In genomic region chr7:36967387-36967786, GRCh38 we compare ENCODE assay signal across 8 cellular contexts.
A peak's percentile ranks its signal among the peaks of the same experiment; 100 is the strongest.
DNase-seq lines count a peak whose midpoint lies in the region; TF ChIP-seq lines count a peak whose summit lies in the region.

No MANE protein-coding gene starts in this region.

- H3K4me3 ChIP-seq in Caco-2 (ENCODE audit: low read depth, low read length) = no peak overlapping the region
- H3K4me3 ChIP-seq in HEK293 (ENCODE audit: low read depth, low read length) = no peak overlapping the region
- no peak overlapping the region for H3K4me3 ChIP-seq in epithelial cell of esophagus (ENCODE audit: low read length)
- H3K4me3 ChIP-seq in muscle layer of duodenum (ENCODE audit: low read depth in 1 of 2, low read length in 2 of 2) = no peak overlapping the region

- peak; percentile 68 to 72 for DNase-seq in Caco-2
- DNase-seq in RKO (ENCODE audit: low spot score) = peak; percentile 75
- DNase-seq in epithelial cell of esophagus (ENCODE audit: low read depth) = peak; percentile 58
- no peak for DNase-seq in activated T-cell treated with anti-CD3 and anti-CD28 coated beads for 4 hours
- DNase-seq in activated T-cell treated with anti-CD3 and anti-CD28 coated beads, Interleukin-2, amount 50 U/mL, for 48 hours = no peak
- DNase-seq in activated CD4-positive, alpha-beta T cell treated with anti-CD3 and anti-CD28 coated beads, Interleukin-2, amount 50 U/mL, for 1 hour = no peak

- POLR2A ChIA-PET in Caco-2 (lab: Charles Lee) = no interaction called here
- POLR2A ChIA-PET in HEK293 (lab: Yijun Ruan, JAX) = interaction anchor here (0.9 to 1.4 kb wide), 2 partner anchors 12 to 215 kb away, joined by 3 to 10 read pairs; no protein-coding TSS in a partner anchor

- H3K9me3 ChIP-seq in Caco-2 (peaks cover 7% of the 10 kb centered on the region; the same call in 1 of the 2 replicates), HEK293 (ENCODE audit: control insufficient read depth, insufficient read depth, low read depth, low read length) (no peaks in the 10 kb centered on the region), muscle layer of duodenum (ENCODE audit: control insufficient read depth in 1 of 2, low read length in 2 of 2) (no peaks in the 10 kb centered on the region)

- H3K36me3 ChIP-seq in Caco-2 (ENCODE audit: control insufficient read depth, insufficient read depth, low read length) (no peaks in the 10 kb centered on the region), HEK293 (ENCODE audit: control insufficient read depth in 2 of 2, insufficient read depth in 1 of 2, low read length in 2 of 2) (no peaks in the 10 kb centered on the region), muscle layer of duodenum (ENCODE audit: control insufficient read depth in 1 of 2, insufficient read depth in 2 of 2, low read length in 2 of 2) (no peaks in the 10 kb centered on the region)

- no peaks in the 10 kb centered on the region for H3K27me3 Mint-ChIP-seq in Caco-2 (ENCODE audit: insufficient read depth, unreplicated experiment)

- H3K4me3 Mint-ChIP-seq in Caco-2 (ENCODE audit: unreplicated experiment) = no peak overlapping the region

- peaks cover 35% of the 10 kb centered on the region for H3K4me1 Mint-ChIP-seq in Caco-2 (ENCODE audit: low read depth, unreplicated experiment)

- TF ChIP-seq CTCF in Caco-2 (IDR thresholded peaks at IDR 0.05; ENCODE audit: insufficient read depth in 1 of 2, low read depth in 1 of 2, low read length in 1 of 2, severe bottlenecking in 1 of 2, unreplicated experiment in 1 of 2) (peak; percentile 63 to 70), HEK293 (tag by site-specific recombination; IDR thresholded peaks at IDR 0.05) (no peak), epithelial cell of esophagus (IDR thresholded peaks at IDR 0.05; ENCODE audit: insufficient read depth, low read depth, low read length, missing control alignments) (peak; percentile 71)

- H3K27ac ChIP-seq in HEK293 (ENCODE audit: extremely low read depth, low read depth, low read length) (no peak overlapping the region), muscle layer of duodenum (ENCODE audit: low read length) (peak overlapping the region; percentile 18)

- H3K27me3 ChIP-seq in Caco-2 (replicated peaks; ENCODE audit: control insufficient read depth, insufficient read depth, low read length) (no peaks in the 10 kb centered on the region), muscle layer of duodenum (ENCODE audit: low read depth, low read length) (no peaks in the 10 kb centered on the region)

- CTCF ChIA-PET in Caco-2 (lab: Charles Lee) = interaction anchor here (0.5 to 2.6 kb wide), 13 partner anchors 17 to 506 kb away, joined by 3 to 58 read pairs (median 4); no protein-coding TSS in a partner anchor
- CTCF ChIA-PET in HEK293 (lab: Yijun Ruan, JAX) = interaction anchor here (0.6 to 5.8 kb wide), 42 partner anchors 10 to 1351 kb away, joined by 3 to 101 read pairs (median 4); no protein-coding TSS in a partner anchor

- BruUV-seq in Caco-2 (replicated peaks; lab: Mats Ljungman, UMichigan) = no TSS peak

- peaks cover 23% of the 10 kb centered on the region for H3K36me3 Mint-ChIP-seq in Caco-2 (ENCODE audit: insufficient read depth, unreplicated experiment)

- intact Hi-C loops in Caco-2 (cut with micrococcal nuclease; ENCODE audit: unreplicated experiment) = loop anchor here (1.0 to 5.0 kb wide), 3 partner anchors 215 to 480 kb away; no protein-coding TSS in a partner anchor

- H3K4me1 ChIP-seq in Caco-2 (peaks cover 23% of the 10 kb centered on the region), HEK293 (ENCODE audit: control insufficient read depth, insufficient read depth, low read length) (peaks cover 8% of the 10 kb centered on the region), muscle layer of duodenum (ENCODE audit: control insufficient read depth in 1 of 2, insufficient read depth in 2 of 2, low read length in 2 of 2) (peaks cover 4 to 12% of the 10 kb centered on the region in 2 donors)

- H3K9me3 Mint-ChIP-seq in Caco-2 (ENCODE audit: unreplicated experiment) = peaks cover 48% of the 10 kb centered on the region

- no peak overlapping the region for H3K27ac Mint-ChIP-seq in Caco-2 (ENCODE audit: unreplicated experiment)

TF ChIP-seq in HEK293, 187 proteins besides CTCF, POLR2A, EP300 and RAD21:
- TF ChIP-seq ZNF398 (tag by site-specific recombination; IDR thresholded peaks at IDR 0.05) = no peak
- no peak for TF ChIP-seq ZFHX2 (tag by site-specific recombination; conservative IDR thresholded peaks at IDR 0.05)
- no peak for TF ChIP-seq ZNF155 (tag by site-specific recombination; IDR thresholded peaks at IDR 0.05)
- no peak for TF ChIP-seq ZNF571 (tag by site-specific recombination; IDR thresholded peaks at IDR 0.05)
- no peak for TF ChIP-seq ZNF677 (tag by site-specific recombination; IDR thresholded peaks at IDR 0.05)
- no peak for TF ChIP-seq ZNF16 (tag by site-specific recombination; IDR thresholded peaks at IDR 0.05; ENCODE audit: low read depth)
- peak; percentile 87 for TF ChIP-seq PRDM1 (tag by site-specific recombination; IDR thresholded peaks at IDR 0.05)
- no peak for TF ChIP-seq ZNF48 (tag by site-specific recombination; IDR thresholded peaks at IDR 0.05)
- no peak for TF ChIP-seq BCL6B (tag by site-specific recombination; IDR thresholded peaks at IDR 0.05)
- TF ChIP-seq ZNF175 (tag by site-specific recombination; IDR thresholded peaks at IDR 0.05) = no peak
- no peak for TF ChIP-seq ZSCAN16 (tag by site-specific recombination; IDR thresholded peaks at IDR 0.05)
- TF ChIP-seq ZNF654 (tag by site-specific recombination; IDR thresholded peaks at IDR 0.05; ENCODE audit: low read depth) = peak; percentile 62
- no peak for TF ChIP-seq ZBTB21 (tag by site-specific recombination; IDR thresholded peaks at IDR 0.05)

Comparison
In these comparisons a context has a peak if more than half of its experiments do, and no peak if none do; other contexts are left out.
1. DNase-seq: peak in Caco-2 (2 of 2), RKO (single experiment) and epithelial cell of esophagus (single experiment); none in activated T-cell treated with anti-CD3 and anti-CD28 coated beads for 4 hours (single experiment), activated T-cell treated with anti-CD3 and anti-CD28 coated beads, Interleukin-2, amount 50 U/mL, for 48 hours (0 of 2) and activated CD4-positive, alpha-beta T cell treated with anti-CD3 and anti-CD28 coated beads, Interleukin-2, amount 50 U/mL, for 1 hour (single experiment).